ENCODE assay signal across 8 cellular contexts in the genomic region with DNA sequence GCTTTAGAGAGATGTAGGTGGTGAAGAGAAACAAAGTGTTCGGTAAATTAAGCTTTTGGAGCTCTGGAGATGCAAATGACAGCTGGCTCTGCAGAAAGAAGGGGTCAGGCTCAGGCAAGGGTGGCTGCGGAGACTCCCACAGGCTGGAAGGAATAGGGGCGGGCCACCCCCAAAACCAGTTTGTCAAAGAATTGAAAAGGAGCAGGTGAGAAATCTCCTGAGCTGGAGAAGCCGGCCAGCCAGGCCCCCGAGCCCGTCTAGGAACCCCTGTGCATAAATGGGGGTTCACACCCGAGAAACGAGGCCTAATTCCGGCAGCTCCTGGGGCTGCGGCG. TPM values are rescaled to one million over a fixed set of nuclear protein-coding genes. Genes with fewer than 3 reads are reported as not detected.
DNase-seq lines count a peak whose midpoint lies in the region; ATAC-seq, FAIRE-seq and TF ChIP-seq lines count a peak whose summit lies in the region.

No MANE protein-coding gene starts in this region.

- peaks cover 27% of the 10 kb centered on the region for H3K36me3 Mint-ChIP-seq in activated CD8-positive, alpha-beta T cell treated with anti-CD3 and anti-CD28 coated beads for 36 hours (ENCODE audit: low read depth)
- H3K36me3 Mint-ChIP-seq in glutamatergic neuron (ENCODE audit: unreplicated experiment), result peaks cover under 1% of the 10 kb centered on the region

- POLR2A ChIA-PET in activated CD8-positive, alpha-beta T cell treated with anti-CD3 and anti-CD28 coated beads for 36 hours (lab: Charles Lee), result interaction anchor here (0.8 to 3.2 kb wide), 2 partner anchors 12 to 21 kb away, joined by 3 to 29 read pairs; partner anchors contain the start of gene WDR7

- ATAC-seq in GM18909 (IDR thresholded peaks at IDR 0.05; ENCODE audit: poor library complexity, unreplicated experiment), result peak; percentile 8
- peak; percentile 5 for ATAC-seq in HG03175 (IDR thresholded peaks at IDR 0.05; ENCODE audit: unreplicated experiment)
- ATAC-seq in activated CD8-positive, alpha-beta T cell treated with anti-CD3 and anti-CD28 coated beads for 36 hours, result no peak

- no peak for FAIRE-seq in GM12891 (lab: Jason Lieb, UNC)

- intact Hi-C loops in activated CD8-positive, alpha-beta T cell treated with anti-CD3 and anti-CD28 coated beads for 36 hours (cut with micrococcal nuclease), result no loop called here

- peak; percentile 33 for DNase-seq in activated CD8-positive, alpha-beta T cell treated with anti-CD3 and anti-CD28 coated beads for 36 hours
- no peak for DNase-seq in glutamatergic neuron
- DNase-seq in pons (ENCODE audit: low spot score), result peak; percentile 26
- DNase-seq in NCI-H2107 (lab: John Stamatoyannopoulos, UW), result no peak
- no peak for DNase-seq in GM12891 (ENCODE audit: insufficient read length, low spot score)

- no peak overlapping the region for H2AFZ ChIP-seq in ACC112 (ENCODE audit: low read length, unreplicated experiment)

- H3K4me1 ChIP-seq in ACC112 (ENCODE audit: control insufficient read depth, insufficient read depth, low read length, unreplicated experiment), result peaks cover 36% of the 10 kb centered on the region

- H3K27ac Mint-ChIP-seq in activated CD8-positive, alpha-beta T cell treated with anti-CD3 and anti-CD28 coated beads for 36 hours, result peak overlapping the region; percentile 96
- H3K27ac Mint-ChIP-seq in glutamatergic neuron (ENCODE audit: unreplicated experiment), result peak overlapping the region; percentile 99

- peaks cover 53% of the 10 kb centered on the region for H3K79me2 ChIP-seq in ACC112 (ENCODE audit: control insufficient read depth, insufficient read depth, low read length, unreplicated experiment)

- H3K4me3 ChIP-seq in ACC112 (ENCODE audit: low read depth, low read length), result peak overlapping the region; percentile 99

- H3K9me3 Mint-ChIP-seq in activated CD8-positive, alpha-beta T cell treated with anti-CD3 and anti-CD28 coated beads for 36 hours, result no peaks in the 10 kb centered on the region
- peaks cover 9% of the 10 kb centered on the region for H3K9me3 Mint-ChIP-seq in glutamatergic neuron (ENCODE audit: unreplicated experiment)

- H3K4me1 Mint-ChIP-seq in activated CD8-positive, alpha-beta T cell treated with anti-CD3 and anti-CD28 coated beads for 36 hours (ENCODE audit: low read depth), result peaks cover 32% of the 10 kb centered on the region
- peaks cover 24% of the 10 kb centered on the region for H3K4me1 Mint-ChIP-seq in glutamatergic neuron (ENCODE audit: low read depth, unreplicated experiment)

- CTCF ChIA-PET in activated CD8-positive, alpha-beta T cell treated with anti-CD3 and anti-CD28 coated beads for 36 hours (lab: Charles Lee), result interaction anchor here (0.7 to 1.4 kb wide), 4 partner anchors 10 to 71 kb away, joined by 3 to 4 read pairs (median 4); partner anchors contain the start of gene WDR7

- no peaks in the 10 kb centered on the region for H3K27me3 ChIP-seq in ACC112 (ENCODE audit: insufficient read depth, low read length)

- no peaks in the 10 kb centered on the region for H3K36me3 ChIP-seq in ACC112 (ENCODE audit: insufficient read depth, low read length)

- no peaks in the 10 kb centered on the region for H3K27me3 Mint-ChIP-seq in activated CD8-positive, alpha-beta T cell treated with anti-CD3 and anti-CD28 coated beads for 36 hours
- peaks cover 3% of the 10 kb centered on the region for H3K27me3 Mint-ChIP-seq in glutamatergic neuron (ENCODE audit: unreplicated experiment)

- TF ChIP-seq CTCF in activated CD8-positive, alpha-beta T cell treated with anti-CD3 and anti-CD28 coated beads for 36 hours (IDR thresholded peaks at IDR 0.05), result no peak
- TF ChIP-seq CTCF in glutamatergic neuron (IDR thresholded peaks at IDR 0.05; ENCODE audit: partially characterized antibody, unreplicated experiment), result no peak

- TF ChIP-seq POLR2A in GM12891 (IDR thresholded peaks at IDR 0.05; ENCODE audit: low read depth, low read length), result no peak

- H3K27ac ChIP-seq in ACC112 (ENCODE audit: low read depth, low read length), result peak overlapping the region; percentile 94

- peak overlapping the region; percentile 100 for H3K4me3 Mint-ChIP-seq in activated CD8-positive, alpha-beta T cell treated with anti-CD3 and anti-CD28 coated beads for 36 hours
- H3K4me3 Mint-ChIP-seq in glutamatergic neuron (ENCODE audit: unreplicated experiment), result peak overlapping the region; percentile 99

TF ChIP-seq in GM12891, 5 proteins besides CTCF, POLR2A, EP300 and RAD21:
- TF ChIP-seq TAF1 (IDR thresholded peaks at IDR 0.05; ENCODE audit: low read depth, low read length) (no peak), SPI1 (IDR thresholded peaks at IDR 0.05; ENCODE audit: low read depth, low read length) (no peak), POU2F2 (IDR thresholded peaks at IDR 0.05; ENCODE audit: low read depth, low read length) (no peak; the same call in 1 of the 2 replicates), PAX5 (IDR thresholded peaks at IDR 0.05; ENCODE audit: insufficient read depth, low read length, severe bottlenecking) (no peak), POLR2AphosphoS5 (IDR thresholded peaks at IDR 0.05; ENCODE audit: low read depth, low read length) (no peak)

RNA-seq across cellular contexts. Expression of gene TXNL1, which starts 0.5 kb away (rescaled TPM):
- 10 to 100 TPM; 72.8 to 74.5 TPM for total RNA-seq in activated CD8-positive, alpha-beta T cell treated with anti-CD3 and anti-CD28 coated beads for 36 hours
- total RNA-seq in glutamatergic neuron (ENCODE audit: unreplicated experiment), result 66.7 TPM
- polyA plus RNA-seq in GM12891 (2012; ENCODE audit: low read depth, missing spikeins), result 65.1 TPM

RNA-seq across cellular contexts. Expression of gene WDR7, which starts 13.3 kb away (rescaled TPM):
- total RNA-seq in activated CD8-positive, alpha-beta T cell treated with anti-CD3 and anti-CD28 coated beads for 36 hours, result 10 to 100 TPM; 16.0 to 19.0 TPM
- total RNA-seq in glutamatergic neuron (ENCODE audit: unreplicated experiment), result 41.8 TPM
- 5.0 TPM for polyA plus RNA-seq in GM12891 (2012; ENCODE audit: low read depth, missing spikeins)

Comparison
In these comparisons a context has a peak if more than half of its experiments do, and no peak if none do; other contexts are left out.
1. DNase-seq: peak in activated CD8-positive, alpha-beta T cell treated with anti-CD3 and anti-CD28 coated beads for 36 hours (single experiment) and pons (single experiment); none in glutamatergic neuron (single experiment), NCI-H2107 (single experiment) and GM12891 (single experiment).